ENCODE assay signal across 8 cellular contexts in genomic region chr3:146161725-146162047, GRCh38. TPM values are rescaled to one million over a fixed set of nuclear protein-coding genes. Genes with fewer than 3 reads are reported as not detected.
DNase-seq lines count a peak whose midpoint lies in the region; ATAC-seq and TF ChIP-seq lines count a peak whose summit lies in the region.

No MANE protein-coding gene starts in this region.

- peaks cover 71% of the 10 kb centered on the region for H3F3A ChIP-seq in GM23248 (ENCODE audit: insufficient read depth)
- peaks cover 6% of the 10 kb centered on the region for H3F3A ChIP-seq in PC-9 (ENCODE audit: insufficient read depth, low read depth)

- peak; percentile 80 for DNase-seq in GM23248
- DNase-seq in PC-9: no peak
- peak; percentile 65 for DNase-seq in fibroblast of gingiva (ENCODE audit: low read depth)
- DNase-seq in omental fat pad (ENCODE audit: low spot score): no peak
- DNase-seq in RPMI8226: no peak
- DNase-seq in germinal center (ENCODE audit: low spot score): no peak

- peak overlapping the region; percentile 95 for H3K4me3 ChIP-seq in GM23248
- peak overlapping the region; percentile 79 for H3K4me3 ChIP-seq in PC-9

- H3K9me2 ChIP-seq in GM23248 (ENCODE audit: insufficient read depth): no peaks in the 10 kb centered on the region
- no peaks in the 10 kb centered on the region for H3K9me2 ChIP-seq in PC-9 (ENCODE audit: insufficient read depth)

- H3K27me3 ChIP-seq in GM23248 (replicated peaks; ENCODE audit: insufficient read depth) (no peaks in the 10 kb centered on the region), PC-9 (ENCODE audit: insufficient read depth, low read depth) (no peaks in the 10 kb centered on the region)

- POLR2A ChIA-PET in PC-9 (lab: Charles Lee; ENCODE audit: unreplicated experiment): interaction anchor here (0.5 to 0.6 kb wide), 2 partner anchors 433 to 1254 kb away, joined by 6 read pairs; no protein-coding TSS in a partner anchor

- H3K79me2 ChIP-seq in GM23248 (ENCODE audit: insufficient read depth) (peaks cover 55% of the 10 kb centered on the region), PC-9 (ENCODE audit: low read depth) (peaks cover 11% of the 10 kb centered on the region)

- 2 to 4% methylated on average over 13 of the region's 13 CpGs for WGBS in GM23248 (ENCODE audit: low coverage in 1 of 2, low lambda C conversion rate in 2 of 2, missing lambda C conversion rate in 2 of 2), 2 experiments

- TF ChIP-seq CTCF in PC-9 (conservative IDR thresholded peaks at IDR 0.05) (no peak), omental fat pad (IDR thresholded peaks at IDR 0.05) (no peak)

- H3K9me3 ChIP-seq in GM23248 (ENCODE audit: low read depth): no peaks in the 10 kb centered on the region
- no peaks in the 10 kb centered on the region for H3K9me3 ChIP-seq in PC-9 (ENCODE audit: insufficient read depth, low read depth)

- peaks cover 64% of the 10 kb centered on the region for H3K4me1 ChIP-seq in GM23248 (ENCODE audit: insufficient read depth)
- peaks cover 27% of the 10 kb centered on the region for H3K4me1 ChIP-seq in PC-9 (replicated peaks; ENCODE audit: insufficient read depth)

- H3K9ac ChIP-seq in GM23248: peak overlapping the region; percentile 90

- H3K27ac ChIP-seq in GM23248 (peak overlapping the region; percentile 91), PC-9 (peak overlapping the region; percentile 31)

- peak overlapping the region; percentile 87 for H3K4me2 ChIP-seq in GM23248 (ENCODE audit: unreplicated experiment)
- H3K4me2 ChIP-seq in PC-9: peak overlapping the region; percentile 80

- H2AFZ ChIP-seq in GM23248: peak overlapping the region; percentile 69
- H2AFZ ChIP-seq in PC-9: peak overlapping the region; percentile 98

- ATAC-seq in omental fat pad (ENCODE audit: low FRiP score): peak; percentile 2
- no peak for ATAC-seq in GM21825 (IDR thresholded peaks at IDR 0.05; ENCODE audit: unreplicated experiment)
- ATAC-seq in GM19463 (IDR thresholded peaks at IDR 0.05; ENCODE audit: unreplicated experiment): no peak

- in situ Hi-C loops in GM23248 (cut with MboI): loop anchor here (25.0 kb wide), 1 partner anchor 374 kb away; no protein-coding TSS in a partner anchor

- H4K20me1 ChIP-seq in GM23248 (ENCODE audit: insufficient read depth): peaks cover 6% of the 10 kb centered on the region
- no peaks in the 10 kb centered on the region for H4K20me1 ChIP-seq in PC-9 (ENCODE audit: insufficient read depth)

- H3K36me3 ChIP-seq in GM23248 (ENCODE audit: low read depth): no peaks in the 10 kb centered on the region
- H3K36me3 ChIP-seq in PC-9 (ENCODE audit: low read depth): no peaks in the 10 kb centered on the region

- BruUV-seq in PC-9 (replicated peaks; lab: Mats Ljungman, UMichigan): TSS peak; percentile 90

- intact Hi-C loops in PC-9 (cut with micrococcal nuclease; ENCODE audit: unreplicated experiment): loop anchor here (2.0 kb wide), 1 partner anchor 91 kb away; no protein-coding TSS in a partner anchor

- CTCF ChIA-PET in PC-9 (lab: Charles Lee): interaction anchor here (0.6 to 1.3 kb wide), 2 partner anchors 96 to 1625 kb away, joined by 3 to 4 read pairs; no protein-coding TSS in a partner anchor

RNA-seq across cellular contexts. Expression of gene PLOD2, which starts 0.7 kb away (rescaled TPM):
- total RNA-seq in GM23248 (2014; rRNA removed; shearing (Covaris generic)): 306 and 330 TPM in 2 replicates
- 288 and 300 TPM in 2 replicates for polyA plus RNA-seq in GM23248 (2016; fragmentation: Nextera tagmentation; extraction: Ambion mirVana)
- total RNA-seq in PC-9 (2021) (27.4 and 30.3 TPM in 2 replicates), omental fat pad (100 to 1,000 TPM in 3 of 4 donors, 10 to 100 TPM in 1; 35.3 to 180 (median 107) TPM)

Comparison
In these comparisons a context has a peak if more than half of its experiments do, and no peak if none do; other contexts are left out.
1. DNase-seq: peak in GM23248 (single experiment) and fibroblast of gingiva (single experiment); none in PC-9 (0 of 2), omental fat pad (single experiment), RPMI8226 (single experiment) and germinal center (single experiment).